Comparison of ENCODE assay signal across 18 cellular contexts in the genomic region with DNA sequence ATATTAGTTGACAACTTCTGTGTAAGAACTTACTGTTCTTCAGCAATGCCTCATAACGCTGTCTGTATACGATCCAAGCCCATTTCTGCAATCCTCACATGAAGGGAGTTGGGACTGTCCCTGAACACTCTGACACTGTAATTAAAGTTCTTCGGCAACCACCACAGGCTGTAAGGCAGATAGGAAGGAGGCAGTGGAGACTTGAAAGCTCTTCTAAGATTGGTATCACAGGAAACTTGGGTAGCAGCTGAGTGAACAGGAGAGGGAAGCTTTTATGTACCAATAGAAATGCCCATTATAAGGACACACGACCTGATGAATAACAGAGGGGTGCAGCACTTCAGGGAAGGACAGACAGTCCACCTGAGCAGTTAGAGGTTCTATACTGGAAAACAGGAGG. TPM values are rescaled to one million over a fixed set of nuclear protein-coding genes. Genes with fewer than 3 reads are reported as not detected.
A peak's percentile ranks its signal among the peaks of the same experiment; 100 is the strongest.
DNase-seq lines count a peak whose midpoint lies in the region; ATAC-seq, FAIRE-seq and TF ChIP-seq lines count a peak whose summit lies in the region.
"Had no signal": no experiment of that assay in that cellular context is flagged by ENCODE, and none has a peak within 500 bp of the region (broad histone marks: within the 10 kb centered on the region; RNA-seq: fewer than 3 reads in every experiment).

No MANE protein-coding gene starts in this region.

- FAIRE-seq in HepG2 (lab: Jason Lieb, UNC): no peak

- H2AFZ ChIP-seq in HepG2 (ENCODE audit: low read length): no peak overlapping the region

- DNase-seq in HepG2 (ENCODE audit: low spot score) (no peak), right lobe of liver (no peak), memory B cell (ENCODE audit: low spot score in 2 of 2) (no peak), UCSD-AML1 (lab: John Stamatoyannopoulos, UW; ENCODE audit: unreplicated experiment) (no peak), KBM-7 (no peak), substantia nigra (lab: John Stamatoyannopoulos, UW) (no peak), A172 (ENCODE audit: low spot score) (no peak)
- DNase-seq: DMS 273 treated with DMSO at 0.1 percent for 48 hours; foreskin fibroblast; GOT3; left ventricle myocardium superior; naive thymus-derived CD8-positive, alpha-beta T cell; NCI-H1105 treated with DMSO at 0.1 percent for 48 hours; NCI-H2171; upper lobe of left lung had no signal

- TF ChIP-seq EP300 in HepG2 (IDR thresholded peaks at IDR 0.05; ENCODE audit: low read depth in 2 of 2, low read length in 2 of 2) (no peak), HepG2 (CRISPR knock-in tag; IDR thresholded peaks at IDR 0.05; ENCODE audit: borderline replicate concordance) (no peak)

- no peaks in the 10 kb centered on the region for H3K27me3 ChIP-seq in HepG2 (ENCODE audit: control insufficient read depth in 1 of 2, insufficient read depth in 2 of 2, low read length in 2 of 2)
- no peaks in the 10 kb centered on the region for H3K27me3 ChIP-seq in right lobe of liver
- H3K27me3 ChIP-seq: upper lobe of left lung had no signal

- no TSS peak for BruUV-seq in HepG2 (replicated peaks; lab: Mats Ljungman, UMichigan)

- TF ChIP-seq POLR2A in HepG2 (IDR thresholded peaks at IDR 0.05; ENCODE audit: insufficient read depth in 1 of 2, low read depth in 2 of 2, low read length in 2 of 2): no peak
- no peak for TF ChIP-seq POLR2A in right lobe of liver (IDR thresholded peaks at IDR 0.05)

- CTCF ChIA-PET in HepG2 (lab: Yijun Ruan, JAX; ENCODE audit: low intra/inter-chr PET ratio, low total read pairs): no interaction called here

- H3K4me1 ChIP-seq in HepG2 (ENCODE audit: insufficient read depth, low read length) (no peaks in the 10 kb centered on the region), right lobe of liver (no peaks in the 10 kb centered on the region)

- no peaks in the 10 kb centered on the region for H3K27me3 Mint-ChIP-seq in T-helper 1 cell treated with Interleukin-12 subunit alpha and Interleukin-12 subunit beta and Interleukin-4 antibody, amounts not matched to agents 30 μg/mL and 1 μg/mL, for 36 hours (ENCODE audit: low read depth)
- no peaks in the 10 kb centered on the region for H3K27me3 Mint-ChIP-seq in memory B cell
- H3K27me3 Mint-ChIP-seq: central memory CD8-positive, alpha-beta T cell; naive thymus-derived CD8-positive, alpha-beta T cell had no signal

- TF ChIP-seq RAD21 in HepG2 (CRISPR knock-in tag; IDR thresholded peaks at IDR 0.05): no peak

- no peak overlapping the region for H3K9ac ChIP-seq in HepG2 (ENCODE audit: insufficient read depth, low read depth, low read length)

- H3K79me2 ChIP-seq in HepG2 (ENCODE audit: insufficient read depth, low read length): no peaks in the 10 kb centered on the region

- TF ChIP-seq CTCF in HepG2 (CRISPR knock-in tag; IDR thresholded peaks at IDR 0.05) (no peak), right lobe of liver (IDR thresholded peaks at IDR 0.05) (no peak)

- POLR2A ChIA-PET in HepG2 (lab: Yijun Ruan, JAX): no interaction called here

- in situ Hi-C loops in HepG2 (cut with HindIII; ENCODE audit: extremely low pct_ligation_motif_present, low pct_unique_long_range_greater_than_20kb) (no loop called here), KBM-7 (cut with MboI; ENCODE audit: low pct_unique_long_range_greater_than_20kb, low sequenced_read_pairs) (no loop called here)

- H4K20me1 ChIP-seq in HepG2 (ENCODE audit: insufficient read depth, low read length): no peaks in the 10 kb centered on the region

- ATAC-seq in HepG2 (no peak), right lobe of liver (no peak), memory B cell (ENCODE audit: low read depth) (peak; percentile 70)
- ATAC-seq: left ventricle myocardium superior; naive thymus-derived CD8-positive, alpha-beta T cell; Right ventricle myocardium inferior had no signal

- H3K9me3 Mint-ChIP-seq in T-helper 1 cell treated with Interleukin-12 subunit alpha and Interleukin-12 subunit beta and Interleukin-4 antibody, amounts not matched to agents 30 μg/mL and 1 μg/mL, for 36 hours: no peaks in the 10 kb centered on the region
- H3K9me3 Mint-ChIP-seq in memory B cell: no peaks in the 10 kb centered on the region
- H3K9me3 Mint-ChIP-seq: central memory CD8-positive, alpha-beta T cell; naive thymus-derived CD8-positive, alpha-beta T cell had no signal

- H3K9me3 ChIP-seq in HepG2 (ENCODE audit: low read length): no peaks in the 10 kb centered on the region
- H3K9me3 ChIP-seq in right lobe of liver: no peaks in the 10 kb centered on the region
- H3K9me3 ChIP-seq: upper lobe of left lung had no signal

- intact Hi-C loops in HepG2 (cut with micrococcal nuclease; ENCODE audit: unreplicated experiment): no loop called here
- intact Hi-C loops in right lobe of liver (cut with DNase I): no loop called here

- no peak overlapping the region for H3K4me3 Mint-ChIP-seq in T-helper 1 cell treated with Interleukin-12 subunit alpha and Interleukin-12 subunit beta and Interleukin-4 antibody, amounts not matched to agents 30 μg/mL and 1 μg/mL, for 36 hours
- H3K4me3 Mint-ChIP-seq in memory B cell: peak overlapping the region; percentile 79
- H3K4me3 Mint-ChIP-seq: central memory CD8-positive, alpha-beta T cell had no signal

- no peak overlapping the region for H3K4me2 ChIP-seq in HepG2 (ENCODE audit: low read depth, low read length)

- peaks cover 0 to 4% of the 10 kb centered on the region in 2 experiments; a peak in 1 of 5 replicates for H3K36me3 ChIP-seq in HepG2 (replicated peaks in 1 of 2; ENCODE audit: control insufficient read depth in 1 of 2, insufficient read depth in 2 of 2, low read length in 2 of 2)
- no peaks in the 10 kb centered on the region for H3K36me3 ChIP-seq in right lobe of liver
- H3K36me3 ChIP-seq: upper lobe of left lung had no signal

- H3K27ac Mint-ChIP-seq in T-helper 1 cell treated with Interleukin-12 subunit alpha and Interleukin-12 subunit beta and Interleukin-4 antibody, amounts not matched to agents 30 μg/mL and 1 μg/mL, for 36 hours: peak overlapping the region; percentile 26
- peak overlapping the region; percentile 90 for H3K27ac Mint-ChIP-seq in memory B cell

- H3K4me3 ChIP-seq in HepG2 (replicated peaks in 1 of 3; ENCODE audit: insufficient read depth in 1 of 3, low read depth in 2 of 3, low read length in 3 of 3) (no peak overlapping the region), right lobe of liver (no peak overlapping the region)
- H3K4me3 ChIP-seq: upper lobe of left lung had no signal

- H3K36me3 Mint-ChIP-seq in T-helper 1 cell treated with Interleukin-12 subunit alpha and Interleukin-12 subunit beta and Interleukin-4 antibody, amounts not matched to agents 30 μg/mL and 1 μg/mL, for 36 hours (ENCODE audit: low read depth): peaks cover 5% of the 10 kb centered on the region
- peaks cover 2% of the 10 kb centered on the region for H3K36me3 Mint-ChIP-seq in memory B cell

- H3K27ac ChIP-seq in HepG2 (ENCODE audit: extremely low read length, insufficient read depth, low read length) (no peak overlapping the region), right lobe of liver (no peak overlapping the region), substantia nigra (ENCODE audit: low read depth, low read length, poor library complexity, severe bottlenecking) (no peak overlapping the region)
- H3K27ac ChIP-seq: upper lobe of left lung had no signal

- WGBS in HepG2 (ENCODE audit: low lambda C conversion rate): 89% methylated on average over 4 of the region's 4 CpGs
- 49% methylated on average over 4 of the region's 4 CpGs for WGBS in right lobe of liver (ENCODE audit: insufficient coverage, low coverage, low lambda C conversion rate, missing lambda C conversion rate)

- H3K4me1 Mint-ChIP-seq in T-helper 1 cell treated with Interleukin-12 subunit alpha and Interleukin-12 subunit beta and Interleukin-4 antibody, amounts not matched to agents 30 μg/mL and 1 μg/mL, for 36 hours (ENCODE audit: low read depth): peaks cover 40% of the 10 kb centered on the region
- H3K4me1 Mint-ChIP-seq in memory B cell: peaks cover 42% of the 10 kb centered on the region
- H3K4me1 Mint-ChIP-seq: central memory CD8-positive, alpha-beta T cell had no signal

TF ChIP-seq in HepG2, 621 proteins besides CTCF, POLR2A, EP300 and RAD21:
- TF ChIP-seq, protein P1, sequence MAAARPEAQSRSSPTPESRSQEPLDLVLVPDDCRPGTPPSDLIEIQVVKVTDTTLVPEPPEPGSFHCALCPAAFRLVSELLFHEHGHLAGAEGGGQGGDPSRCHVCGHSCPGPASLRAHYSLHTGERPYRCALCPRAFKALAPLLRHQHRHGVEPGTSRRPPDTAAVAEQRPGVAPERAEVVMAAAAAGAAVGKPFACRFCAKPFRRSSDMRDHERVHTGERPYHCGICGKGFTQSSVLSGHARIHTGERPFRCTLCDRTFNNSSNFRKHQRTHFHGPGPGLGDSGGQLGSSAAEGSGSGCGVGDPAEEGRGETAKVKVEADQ (CRISPR knock-in tag; IDR thresholded peaks at IDR 0.05; ENCODE audit: borderline replicate concordance): no peak
- peak; percentile 51 for TF ChIP-seq RBM22 (optimal IDR thresholded peaks at IDR 0.05; ENCODE audit: low read length)

RNA-seq across cellular contexts. Expression of a gene that starts 12.0 kb away (rescaled TPM):
- total RNA-seq in HepG2 (2016; rRNA removed; fragmentation: Illumina TruSeq; extraction: Trizol) (3.2 and 4.1 TPM in 2 replicates), right lobe of liver (10 to 100 TPM in 1 of 6 experiments, 1 to 10 TPM in 5; 3.8 to 10.2 (median 4.5) TPM)
- total RNA-seq in HepG2 (2016; cell fraction: cytosol; rRNA removed; fragmentation: Illumina TruSeq; extraction: Trizol; ENCODE audit: low read depth): 0.35 and 0.40 TPM in 2 replicates
- total RNA-seq in HepG2 (2016; cell fraction: insoluble cytoplasmic fraction; rRNA removed; fragmentation: Illumina TruSeq; extraction: Trizol): 2.7 and 3.2 TPM in 2 replicates
- 1.6 and 1.7 TPM in 2 replicates for total RNA-seq in HepG2 (2016; cell fraction: membrane; rRNA removed; fragmentation: Illumina TruSeq; extraction: Trizol)
- total RNA-seq in HepG2 (2016; cell fraction: nucleus; rRNA removed; fragmentation: Illumina TruSeq; extraction: Trizol): 3.4 and 4.6 TPM in 2 replicates
- 7.9 and 8.6 TPM in 2 replicates for polyA plus RNA-seq in HepG2 (2011; rRNA removed)
- 4.7 and 5.6 TPM in 2 replicates for polyA plus RNA-seq in HepG2 (2011; cell fraction: cytosol; rRNA removed)
- polyA plus RNA-seq in HepG2 (2011; cell fraction: nucleus; rRNA removed): 11.5 and 11.7 TPM in 2 replicates
- polyA plus RNA-seq in HepG2 (2012): 9.4 and 12.0 TPM in 2 replicates
- 0.11 and 0.16 TPM in 2 replicates for polyA plus RNA-seq in HepG2 (2016; cell fraction: cytosol; fragmentation: Illumina TruSeq; extraction: Trizol; ENCODE audit: low read depth)
- 2.2 TPM in 2 replicates for polyA plus RNA-seq in HepG2 (2016; cell fraction: insoluble cytoplasmic fraction; fragmentation: Illumina TruSeq; extraction: Trizol; ENCODE audit: low read depth)
- 0.73 and 0.90 TPM in 2 replicates for polyA plus RNA-seq in HepG2 (2016; cell fraction: membrane; fragmentation: Illumina TruSeq; extraction: Trizol; ENCODE audit: low read depth)
- 3.2 and 4.9 TPM in 2 replicates for polyA plus RNA-seq in HepG2 (2016; cell fraction: nucleus; fragmentation: Illumina TruSeq; extraction: Trizol; ENCODE audit: insufficient read depth, low read depth)
- 10.0 and 14.5 TPM in 2 replicates for polyA minus RNA-seq in HepG2 (2011; rRNA and poly(A)+ RNA removed; ENCODE audit: low replicate concordance)
- 5.8 and 6.6 TPM in 2 replicates for polyA minus RNA-seq in HepG2 (2011; cell fraction: cytosol; rRNA and poly(A)+ RNA removed)
- 11.7 and 15.5 TPM in 2 replicates for polyA minus RNA-seq in HepG2 (2011; cell fraction: nucleus; rRNA and poly(A)+ RNA removed)
- total RNA-seq in A172 (2014; rRNA removed; shearing (Covaris generic)): 12.1 and 18.3 TPM in 2 replicates
